Comparison of ENCODE assay signal across 8 cellular contexts in genomic region chr19:9827325-9828238, GRCh38. TPM values are rescaled to one million over a fixed set of nuclear protein-coding genes. Genes with fewer than 3 reads are reported as not detected.
DNase-seq lines count a peak whose midpoint lies in the region; ATAC-seq and TF ChIP-seq lines count a peak whose summit lies in the region.

Gene UBL5, plus strand, starts transcription at chr19:9827918. Its CDS starts 420 bp downstream, at chr19:9828338.

- peak within 1 kb of the TSS; percentile 99 for H3K4me3 ChIP-seq in lung

- TF ChIP-seq CTCF in GM20000 (IDR thresholded peaks at IDR 0.05; ENCODE audit: extremely low read depth, missing control alignments): no peak
- no peak for TF ChIP-seq CTCF in lung (IDR thresholded peaks at IDR 0.05; ENCODE audit: control extremely low read depth, extremely low read depth)

- no peaks in the 10 kb centered on the region for H3K27me3 ChIP-seq in lung (ENCODE audit: control insufficient read depth, insufficient read depth)

- H3K27ac ChIP-seq in lung (ENCODE audit: low read depth in 1 of 2, low read length in 1 of 2): peak within 1 kb of the TSS; percentile 58 to 92

- peaks cover 0 to 4% of the 10 kb centered on the region in 2 donors for H3K36me3 ChIP-seq in lung (ENCODE audit: control insufficient read depth in 2 of 2, insufficient read depth in 2 of 2, low read length in 2 of 2)

- 0 to 1% methylated on average over 50 to 61 of the region's 61 CpGs for WGBS in lung, 2 donors

- DNase-seq in CMK (ENCODE audit: low read depth) (peak; percentile 89), GM20000 (ENCODE audit: low spot score) (peak; percentile 89), HT-29 (ENCODE audit: low spot score) (peak; percentile 88), lung (ENCODE audit: low spot score) (peak; percentile 92)
- peak; percentile 90 for DNase-seq in NK-92 treated with Interleukin-12 subunit alpha and Interleukin-12 subunit beta, amount 100 ng/mL, for 24 hours (lab: John Stamatoyannopoulos, UW)
- DNase-seq in activated CD8-positive, alpha-beta memory T cell treated with anti-CD3 and anti-CD28 coated beads for 24 hours: peak; percentile 93
- DNase-seq in effector CD8-positive, alpha-beta T cell (lab: John Stamatoyannopoulos, UW): peak; percentile 76
- peak; percentile 81 to 86 (median 85) for DNase-seq in stimulated activated CD4-positive, alpha-beta T cell treated with anti-CD3 and anti-CD28 coated beads, TNF-alpha, amount 100 ng/mL, for 24 hours (ENCODE audit: low read depth in 3 of 3)

- H3K9me3 ChIP-seq in lung (ENCODE audit: control insufficient read depth in 2 of 2, insufficient read depth in 1 of 2, low read length in 1 of 2): no peaks in the 10 kb centered on the region

- peak; percentile 97 for ATAC-seq in lung (ENCODE audit: insufficient read depth, low FRiP score)

- H3K4me1 ChIP-seq in lung (ENCODE audit: control insufficient read depth in 2 of 2, insufficient read depth in 2 of 2, low read length in 2 of 2): peaks cover 9 to 12% of the 10 kb centered on the region in 2 donors

RNA-seq across cellular contexts. Expression of gene UBL5, which starts in this region (rescaled TPM):
- 187 and 200 TPM in 2 replicates for total RNA-seq in HT-29 (2014; rRNA removed; shearing (Covaris generic))
- 100 to 1,000 TPM; 102 to 262 TPM for total RNA-seq in lung
- 1,000 to 10,000 TPM in 1 of 2 donors, 100 to 1,000 TPM in 1; 611 to 1,378 TPM for polyA plus RNA-seq in lung

Comparison
In these comparisons a context has a peak if more than half of its experiments do, and no peak if none do; other contexts are left out.
1. Peak in every context shown above with its lines: DNase-seq, ATAC-seq, H3K4me3 ChIP-seq and H3K27ac ChIP-seq.